1 cellular context compared by ENCODE assay signal in the genomic region with DNA sequence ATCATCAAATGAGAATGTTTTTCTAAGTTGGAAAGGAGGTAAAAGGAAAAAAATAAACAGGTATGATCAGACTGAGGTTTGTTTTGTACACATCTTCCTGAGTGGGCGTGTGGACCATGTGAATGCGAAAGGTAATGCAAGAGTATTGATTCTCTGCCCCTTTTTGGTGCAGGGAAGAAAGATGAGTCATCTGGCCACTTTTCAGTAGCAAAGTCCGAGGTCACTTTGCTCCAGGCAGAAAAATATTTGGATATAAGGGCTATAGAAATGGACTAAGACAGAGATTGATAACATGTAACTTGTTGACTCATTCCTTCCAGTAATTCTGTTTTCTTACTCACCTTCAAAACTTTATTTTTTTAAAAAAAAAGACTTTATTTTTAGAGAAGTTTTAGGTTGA.
TF ChIP-seq lines count a peak whose summit lies in the region.

No MANE protein-coding gene starts in this region.

TF ChIP-seq in HepG2, 621 proteins besides CTCF, POLR2A, EP300 and RAD21 (continued from another document and continues in another):
- TF ChIP-seq, protein P1, sequence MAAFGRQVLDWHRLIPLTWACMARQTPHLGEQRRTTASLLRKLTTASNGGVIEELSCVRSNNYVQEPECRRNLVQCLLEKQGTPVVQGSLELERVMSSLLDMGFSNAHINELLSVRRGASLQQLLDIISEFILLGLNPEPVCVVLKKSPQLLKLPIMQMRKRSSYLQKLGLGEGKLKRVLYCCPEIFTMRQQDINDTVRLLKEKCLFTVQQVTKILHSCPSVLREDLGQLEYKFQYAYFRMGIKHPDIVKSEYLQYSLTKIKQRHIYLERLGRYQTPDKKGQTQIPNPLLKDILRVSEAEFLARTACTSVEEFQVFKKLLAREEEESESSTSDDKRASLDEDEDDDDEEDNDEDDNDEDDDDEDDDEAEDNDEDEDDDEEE (CRISPR knock-in tag; IDR thresholded peaks at IDR 0.05): no peak
- no peak for TF ChIP-seq NFE2 (CRISPR knock-in tag; IDR thresholded peaks at IDR 0.05)
- peak in 1 of 2 experiments; percentile 58; a peak in 1 of 4 replicates for TF ChIP-seq KLF16 (CRISPR knock-in tag; IDR thresholded peaks at IDR 0.05)
- no peak for TF ChIP-seq ZFP1 (CRISPR knock-in tag; IDR thresholded peaks at IDR 0.05)
- no peak; the same call in 1 of the 2 replicates for TF ChIP-seq GATAD1 (CRISPR knock-in tag; IDR thresholded peaks at IDR 0.05)
- TF ChIP-seq FOSL2 (CRISPR knock-in tag; IDR thresholded peaks at IDR 0.05): peak; percentile 99
- no peak for TF ChIP-seq PHF5A (CRISPR knock-in tag; IDR thresholded peaks at IDR 0.05; ENCODE audit: low read depth, unreplicated experiment)
- TF ChIP-seq, protein P2, sequence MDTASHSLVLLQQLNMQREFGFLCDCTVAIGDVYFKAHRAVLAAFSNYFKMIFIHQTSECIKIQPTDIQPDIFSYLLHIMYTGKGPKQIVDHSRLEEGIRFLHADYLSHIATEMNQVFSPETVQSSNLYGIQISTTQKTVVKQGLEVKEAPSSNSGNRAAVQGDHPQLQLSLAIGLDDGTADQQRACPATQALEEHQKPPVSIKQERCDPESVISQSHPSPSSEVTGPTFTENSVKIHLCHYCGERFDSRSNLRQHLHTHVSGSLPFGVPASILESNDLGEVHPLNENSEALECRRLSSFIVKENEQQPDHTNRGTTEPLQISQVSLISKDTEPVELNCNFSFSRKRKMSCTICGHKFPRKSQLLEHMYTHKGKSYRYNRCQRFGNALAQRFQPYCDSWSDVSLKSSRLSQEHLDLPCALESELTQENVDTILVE (CRISPR knock-in tag; IDR thresholded peaks at IDR 0.05): no peak
- TF ChIP-seq ZFP90 (CRISPR knock-in tag; IDR thresholded peaks at IDR 0.05; ENCODE audit: borderline replicate concordance): no peak
- no peak for TF ChIP-seq REPIN1 (CRISPR knock-in tag; IDR thresholded peaks at IDR 0.05; ENCODE audit: borderline replicate concordance, low read depth)
- TF ChIP-seq NCOR1 (IDR thresholded peaks at IDR 0.05; ENCODE audit: borderline replicate concordance, low read length): peak; percentile 19; the same call in 1 of the 2 replicates
- TF ChIP-seq, protein P3, sequence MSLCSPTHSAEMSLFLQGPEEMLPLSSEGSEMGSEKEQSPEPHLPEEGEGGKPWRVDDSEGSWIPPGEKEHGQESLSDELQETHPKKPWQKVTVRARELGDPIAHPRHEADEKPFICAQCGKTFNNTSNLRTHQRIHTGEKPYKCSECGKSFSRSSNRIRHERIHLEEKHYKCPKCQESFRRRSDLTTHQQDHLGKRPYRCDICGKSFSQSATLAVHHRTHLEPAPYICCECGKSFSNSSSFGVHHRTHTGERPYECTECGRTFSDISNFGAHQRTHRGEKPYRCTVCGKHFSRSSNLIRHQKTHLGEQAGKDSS (CRISPR knock-in tag; IDR thresholded peaks at IDR 0.05; ENCODE audit: borderline replicate concordance, low read depth): no peak
- no peak for TF ChIP-seq ZBTB8A (CRISPR knock-in tag; IDR thresholded peaks at IDR 0.05; ENCODE audit: borderline replicate concordance, low read depth)
- TF ChIP-seq CREB1 (IDR thresholded peaks at IDR 0.05): no peak
- TF ChIP-seq CREB1 (CRISPR knock-in tag; IDR thresholded peaks at IDR 0.05): peak; percentile 40; the same call in 1 of the 2 replicates
- no peak for TF ChIP-seq NR1H2 (CRISPR knock-in tag; IDR thresholded peaks at IDR 0.05; ENCODE audit: borderline replicate concordance, low read depth)
- no peak for TF ChIP-seq AGO1 (IDR thresholded peaks at IDR 0.05; ENCODE audit: low read depth, low read length, poor library complexity, severe bottlenecking)
- TF ChIP-seq, protein P4, sequence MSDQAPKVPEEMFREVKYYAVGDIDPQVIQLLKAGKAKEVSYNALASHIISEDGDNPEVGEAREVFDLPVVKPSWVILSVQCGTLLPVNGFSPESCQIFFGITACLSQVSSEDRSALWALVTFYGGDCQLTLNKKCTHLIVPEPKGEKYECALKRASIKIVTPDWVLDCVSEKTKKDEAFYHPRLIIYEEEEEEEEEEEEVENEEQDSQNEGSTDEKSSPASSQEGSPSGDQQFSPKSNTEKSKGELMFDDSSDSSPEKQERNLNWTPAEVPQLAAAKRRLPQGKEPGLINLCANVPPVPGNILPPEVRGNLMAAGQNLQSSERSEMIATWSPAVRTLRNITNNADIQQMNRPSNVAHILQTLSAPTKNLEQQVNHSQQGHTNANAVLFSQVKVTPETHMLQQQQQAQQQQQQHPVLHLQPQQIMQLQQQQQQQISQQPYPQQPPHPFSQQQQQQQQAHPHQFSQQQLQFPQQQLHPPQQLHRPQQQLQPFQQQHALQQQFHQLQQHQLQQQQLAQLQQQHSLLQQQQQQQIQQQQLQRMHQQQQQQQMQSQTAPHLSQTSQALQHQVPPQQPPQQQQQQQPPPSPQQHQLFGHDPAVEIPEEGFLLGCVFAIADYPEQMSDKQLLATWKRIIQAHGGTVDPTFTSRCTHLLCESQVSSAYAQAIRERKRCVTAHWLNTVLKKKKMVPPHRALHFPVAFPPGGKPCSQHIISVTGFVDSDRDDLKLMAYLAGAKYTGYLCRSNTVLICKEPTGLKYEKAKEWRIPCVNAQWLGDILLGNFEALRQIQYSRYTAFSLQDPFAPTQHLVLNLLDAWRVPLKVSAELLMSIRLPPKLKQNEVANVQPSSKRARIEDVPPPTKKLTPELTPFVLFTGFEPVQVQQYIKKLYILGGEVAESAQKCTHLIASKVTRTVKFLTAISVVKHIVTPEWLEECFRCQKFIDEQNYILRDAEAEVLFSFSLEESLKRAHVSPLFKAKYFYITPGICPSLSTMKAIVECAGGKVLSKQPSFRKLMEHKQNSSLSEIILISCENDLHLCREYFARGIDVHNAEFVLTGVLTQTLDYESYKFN (CRISPR knock-in tag; conservative IDR thresholded peaks at IDR 0.05): peak; percentile 83
- TF ChIP-seq ZNF253 (CRISPR knock-in tag; IDR thresholded peaks at IDR 0.05; ENCODE audit: borderline replicate concordance): no peak
- no peak for TF ChIP-seq DMAP1 (CRISPR knock-in tag; IDR thresholded peaks at IDR 0.05)
- TF ChIP-seq, protein P5, sequence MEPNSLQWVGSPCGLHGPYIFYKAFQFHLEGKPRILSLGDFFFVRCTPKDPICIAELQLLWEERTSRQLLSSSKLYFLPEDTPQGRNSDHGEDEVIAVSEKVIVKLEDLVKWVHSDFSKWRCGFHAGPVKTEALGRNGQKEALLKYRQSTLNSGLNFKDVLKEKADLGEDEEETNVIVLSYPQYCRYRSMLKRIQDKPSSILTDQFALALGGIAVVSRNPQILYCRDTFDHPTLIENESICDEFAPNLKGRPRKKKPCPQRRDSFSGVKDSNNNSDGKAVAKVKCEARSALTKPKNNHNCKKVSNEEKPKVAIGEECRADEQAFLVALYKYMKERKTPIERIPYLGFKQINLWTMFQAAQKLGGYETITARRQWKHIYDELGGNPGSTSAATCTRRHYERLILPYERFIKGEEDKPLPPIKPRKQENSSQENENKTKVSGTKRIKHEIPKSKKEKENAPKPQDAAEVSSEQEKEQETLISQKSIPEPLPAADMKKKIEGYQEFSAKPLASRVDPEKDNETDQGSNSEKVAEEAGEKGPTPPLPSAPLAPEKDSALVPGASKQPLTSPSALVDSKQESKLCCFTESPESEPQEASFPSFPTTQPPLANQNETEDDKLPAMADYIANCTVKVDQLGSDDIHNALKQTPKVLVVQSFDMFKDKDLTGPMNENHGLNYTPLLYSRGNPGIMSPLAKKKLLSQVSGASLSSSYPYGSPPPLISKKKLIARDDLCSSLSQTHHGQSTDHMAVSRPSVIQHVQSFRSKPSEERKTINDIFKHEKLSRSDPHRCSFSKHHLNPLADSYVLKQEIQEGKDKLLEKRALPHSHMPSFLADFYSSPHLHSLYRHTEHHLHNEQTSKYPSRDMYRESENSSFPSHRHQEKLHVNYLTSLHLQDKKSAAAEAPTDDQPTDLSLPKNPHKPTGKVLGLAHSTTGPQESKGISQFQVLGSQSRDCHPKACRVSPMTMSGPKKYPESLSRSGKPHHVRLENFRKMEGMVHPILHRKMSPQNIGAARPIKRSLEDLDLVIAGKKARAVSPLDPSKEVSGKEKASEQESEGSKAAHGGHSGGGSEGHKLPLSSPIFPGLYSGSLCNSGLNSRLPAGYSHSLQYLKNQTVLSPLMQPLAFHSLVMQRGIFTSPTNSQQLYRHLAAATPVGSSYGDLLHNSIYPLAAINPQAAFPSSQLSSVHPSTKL (CRISPR knock-in tag; IDR thresholded peaks at IDR 0.05): peak; percentile 95
- TF ChIP-seq RORA (CRISPR knock-in tag; IDR thresholded peaks at IDR 0.05): no peak
- TF ChIP-seq HNRNPLL (IDR thresholded peaks at IDR 0.05; ENCODE audit: low read depth, low read length, poor library complexity, severe bottlenecking): no peak
- no peak for TF ChIP-seq TOPORS (CRISPR knock-in tag; IDR thresholded peaks at IDR 0.05)
- TF ChIP-seq FOXP1 (IDR thresholded peaks at IDR 0.05): no peak
- TF ChIP-seq FOXP1 (CRISPR knock-in tag; IDR thresholded peaks at IDR 0.05): peak; percentile 84
- TF ChIP-seq ZNF33B (CRISPR knock-in tag; IDR thresholded peaks at IDR 0.05): no peak
- TF ChIP-seq, protein P6, sequence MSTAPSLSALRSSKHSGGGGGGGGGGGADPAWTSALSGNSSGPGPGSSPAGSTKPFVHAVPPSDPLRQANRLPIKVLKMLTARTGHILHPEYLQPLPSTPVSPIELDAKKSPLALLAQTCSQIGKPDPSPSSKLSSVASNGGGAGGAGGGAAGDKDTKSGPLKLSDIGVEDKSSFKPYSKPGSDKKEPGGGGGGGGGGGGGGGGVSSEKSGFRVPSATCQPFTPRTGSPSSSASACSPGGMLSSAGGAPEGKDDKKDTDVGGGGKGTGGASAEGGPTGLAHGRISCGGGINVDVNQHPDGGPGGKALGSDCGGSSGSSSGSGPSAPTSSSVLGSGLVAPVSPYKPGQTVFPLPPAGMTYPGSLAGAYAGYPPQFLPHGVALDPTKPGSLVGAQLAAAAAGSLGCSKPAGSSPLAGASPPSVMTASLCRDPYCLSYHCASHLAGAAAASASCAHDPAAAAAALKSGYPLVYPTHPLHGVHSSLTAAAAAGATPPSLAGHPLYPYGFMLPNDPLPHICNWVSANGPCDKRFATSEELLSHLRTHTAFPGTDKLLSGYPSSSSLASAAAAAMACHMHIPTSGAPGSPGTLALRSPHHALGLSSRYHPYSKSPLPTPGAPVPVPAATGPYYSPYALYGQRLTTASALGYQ (CRISPR knock-in tag; IDR thresholded peaks at IDR 0.05): no peak
- peak; percentile 45; the same call in 1 of the 2 replicates for TF ChIP-seq NFIC (IDR thresholded peaks at IDR 0.05; ENCODE audit: low read length)
- TF ChIP-seq, protein P7, sequence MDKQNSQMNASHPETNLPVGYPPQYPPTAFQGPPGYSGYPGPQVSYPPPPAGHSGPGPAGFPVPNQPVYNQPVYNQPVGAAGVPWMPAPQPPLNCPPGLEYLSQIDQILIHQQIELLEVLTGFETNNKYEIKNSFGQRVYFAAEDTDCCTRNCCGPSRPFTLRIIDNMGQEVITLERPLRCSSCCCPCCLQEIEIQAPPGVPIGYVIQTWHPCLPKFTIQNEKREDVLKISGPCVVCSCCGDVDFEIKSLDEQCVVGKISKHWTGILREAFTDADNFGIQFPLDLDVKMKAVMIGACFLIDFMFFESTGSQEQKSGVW (CRISPR knock-in tag; IDR thresholded peaks at IDR 0.05; ENCODE audit: borderline replicate concordance): no peak
- TF ChIP-seq MTF1 (CRISPR knock-in tag; IDR thresholded peaks at IDR 0.05): no peak
- no peak for TF ChIP-seq ZNF260 (CRISPR knock-in tag; IDR thresholded peaks at IDR 0.05; ENCODE audit: borderline replicate concordance, low read depth)
- no peak for TF ChIP-seq AKAP8 (CRISPR knock-in tag; IDR thresholded peaks at IDR 0.05)
- TF ChIP-seq, protein P8, sequence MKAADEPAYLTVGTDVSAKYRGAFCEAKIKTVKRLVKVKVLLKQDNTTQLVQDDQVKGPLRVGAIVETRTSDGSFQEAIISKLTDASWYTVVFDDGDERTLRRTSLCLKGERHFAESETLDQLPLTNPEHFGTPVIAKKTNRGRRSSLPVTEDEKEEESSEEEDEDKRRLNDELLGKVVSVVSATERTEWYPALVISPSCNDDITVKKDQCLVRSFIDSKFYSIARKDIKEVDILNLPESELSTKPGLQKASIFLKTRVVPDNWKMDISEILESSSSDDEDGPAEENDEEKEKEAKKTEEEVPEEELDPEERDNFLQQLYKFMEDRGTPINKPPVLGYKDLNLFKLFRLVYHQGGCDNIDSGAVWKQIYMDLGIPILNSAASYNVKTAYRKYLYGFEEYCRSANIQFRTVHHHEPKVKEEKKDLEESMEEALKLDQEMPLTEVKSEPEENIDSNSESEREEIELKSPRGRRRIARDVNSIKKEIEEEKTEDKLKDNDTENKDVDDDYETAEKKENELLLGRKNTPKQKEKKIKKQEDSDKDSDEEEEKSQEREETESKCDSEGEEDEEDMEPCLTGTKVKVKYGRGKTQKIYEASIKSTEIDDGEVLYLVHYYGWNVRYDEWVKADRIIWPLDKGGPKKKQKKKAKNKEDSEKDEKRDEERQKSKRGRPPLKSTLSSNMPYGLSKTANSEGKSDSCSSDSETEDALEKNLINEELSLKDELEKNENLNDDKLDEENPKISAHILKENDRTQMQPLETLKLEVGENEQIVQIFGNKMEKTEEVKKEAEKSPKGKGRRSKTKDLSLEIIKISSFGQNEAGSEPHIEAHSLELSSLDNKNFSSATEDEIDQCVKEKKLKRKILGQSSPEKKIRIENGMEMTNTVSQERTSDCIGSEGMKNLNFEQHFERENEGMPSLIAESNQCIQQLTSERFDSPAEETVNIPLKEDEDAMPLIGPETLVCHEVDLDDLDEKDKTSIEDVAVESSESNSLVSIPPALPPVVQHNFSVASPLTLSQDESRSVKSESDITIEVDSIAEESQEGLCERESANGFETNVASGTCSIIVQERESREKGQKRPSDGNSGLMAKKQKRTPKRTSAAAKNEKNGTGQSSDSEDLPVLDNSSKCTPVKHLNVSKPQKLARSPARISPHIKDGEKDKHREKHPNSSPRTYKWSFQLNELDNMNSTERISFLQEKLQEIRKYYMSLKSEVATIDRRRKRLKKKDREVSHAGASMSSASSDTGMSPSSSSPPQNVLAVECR (CRISPR knock-in tag; IDR thresholded peaks at IDR 0.05; ENCODE audit: borderline replicate concordance): no peak
- no peak for TF ChIP-seq AGO2 (optimal IDR thresholded peaks at IDR 0.05; ENCODE audit: low read depth, low read length)
- TF ChIP-seq RXRB (CRISPR knock-in tag; IDR thresholded peaks at IDR 0.05; ENCODE audit: borderline replicate concordance): peak; percentile 42
